In the genomic region with DNA sequence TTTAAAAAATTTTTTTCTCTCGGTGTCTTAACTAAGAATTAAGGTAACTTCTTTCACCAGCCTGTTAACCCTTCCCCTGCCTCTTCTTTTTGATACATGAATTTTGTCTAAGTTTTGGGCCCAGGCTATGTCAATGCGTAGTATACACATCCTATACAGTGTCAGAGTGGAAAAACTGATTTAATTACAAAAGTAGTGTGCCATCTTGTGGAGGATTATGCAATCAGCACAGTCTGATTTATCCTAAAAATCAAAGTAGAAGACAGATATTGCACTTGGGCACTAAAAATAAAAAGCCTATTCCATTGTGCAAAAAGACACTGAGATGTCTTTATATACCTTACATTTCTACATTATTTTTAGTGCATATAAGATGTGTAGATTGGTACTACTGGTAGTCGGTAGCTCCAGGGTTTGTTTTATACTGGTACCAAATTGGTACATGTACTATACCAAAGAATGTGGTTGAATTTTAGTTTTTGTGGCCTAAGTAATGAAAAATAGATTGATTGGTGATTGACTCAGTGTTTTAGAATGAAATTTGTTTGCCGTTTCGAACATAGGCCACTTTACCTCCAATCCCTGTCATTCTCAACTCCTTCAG, we compare ENCODE assay signal across 8 cellular contexts.
DNase-seq lines count a peak whose midpoint lies in the region; ATAC-seq and TF ChIP-seq lines count a peak whose summit lies in the region.

No MANE protein-coding gene starts in this region.

- CTCF ChIA-PET in WTC11 (lab: Charles Lee): interaction anchor here (1.0 kb wide), 1 partner anchor 30 kb away, joined by 3 read pairs; no protein-coding TSS in a partner anchor

- H3K4me3 Mint-ChIP-seq in WTC11 (no peak overlapping the region), glutamatergic neuron (ENCODE audit: unreplicated experiment) (no peak overlapping the region)

- TF ChIP-seq CTCF in WTC11 (IDR thresholded peaks at IDR 0.05) (no peak), glutamatergic neuron (IDR thresholded peaks at IDR 0.05; ENCODE audit: partially characterized antibody, unreplicated experiment) (peak; percentile 58)

- peak; percentile 51; the same call in 1 of the 2 replicates for ATAC-seq in WTC11
- peak; percentile 47 for ATAC-seq in sciatic nerve
- ATAC-seq in HG02884 (IDR thresholded peaks at IDR 0.05; ENCODE audit: unreplicated experiment): no peak

- intact Hi-C loops in sciatic nerve (cut with DNase I): loop anchor here (10.0 kb wide), 1 partner anchor 530 kb away; no protein-coding TSS in a partner anchor

- H3K36me3 Mint-ChIP-seq in WTC11 (peaks cover 9% of the 10 kb centered on the region), glutamatergic neuron (ENCODE audit: unreplicated experiment) (no peaks in the 10 kb centered on the region)

- no peaks in the 10 kb centered on the region for H3K27me3 Mint-ChIP-seq in WTC11 (ENCODE audit: low read depth)
- H3K27me3 Mint-ChIP-seq in glutamatergic neuron (ENCODE audit: unreplicated experiment): no peaks in the 10 kb centered on the region

- H3K9me3 Mint-ChIP-seq in WTC11 (peaks cover 4% of the 10 kb centered on the region; the same call in 1 of the 2 replicates), glutamatergic neuron (ENCODE audit: unreplicated experiment) (no peaks in the 10 kb centered on the region)

- peak; percentile 6 for DNase-seq in stimulated activated CD4-positive, alpha-beta T cell treated with anti-CD3 and anti-CD28 coated beads, Interleukin-2, amount 100 ng/mL, for 4 hours (ENCODE audit: low read depth)
- DNase-seq in stimulated activated CD4-positive, alpha-beta T cell treated with anti-CD3 and anti-CD28 coated beads, Interleukin-4, amount 100 ng/mL, for 4 hours: no peak
- DNase-seq in NCI-H146 treated with DMSO at 0.1 percent for 48 hours (lab: John Stamatoyannopoulos, UW; ENCODE audit: unreplicated experiment): peak; percentile 8
- DNase-seq in WTC11 (ENCODE audit: low spot score): no peak
- DNase-seq in glutamatergic neuron: no peak
- no peak for DNase-seq in sciatic nerve (ENCODE audit: low spot score)
- DNase-seq in NCI-H128 (lab: John Stamatoyannopoulos, UW; ENCODE audit: unreplicated experiment): no peak

- no peak overlapping the region for H3K27ac Mint-ChIP-seq in WTC11
- H3K27ac Mint-ChIP-seq in glutamatergic neuron (ENCODE audit: unreplicated experiment): no peak overlapping the region

- H3K4me1 Mint-ChIP-seq in WTC11 (peaks cover 12% of the 10 kb centered on the region), glutamatergic neuron (ENCODE audit: low read depth, unreplicated experiment) (no peaks in the 10 kb centered on the region)

- POLR2A ChIA-PET in WTC11 (lab: Charles Lee): interaction anchor here (0.9 kb wide), 1 partner anchor 13 kb away, joined by 11 read pairs; no protein-coding TSS in a partner anchor

TF ChIP-seq in WTC11, 78 proteins besides CTCF, POLR2A, EP300 and RAD21:
- TF ChIP-seq, protein P1, sequence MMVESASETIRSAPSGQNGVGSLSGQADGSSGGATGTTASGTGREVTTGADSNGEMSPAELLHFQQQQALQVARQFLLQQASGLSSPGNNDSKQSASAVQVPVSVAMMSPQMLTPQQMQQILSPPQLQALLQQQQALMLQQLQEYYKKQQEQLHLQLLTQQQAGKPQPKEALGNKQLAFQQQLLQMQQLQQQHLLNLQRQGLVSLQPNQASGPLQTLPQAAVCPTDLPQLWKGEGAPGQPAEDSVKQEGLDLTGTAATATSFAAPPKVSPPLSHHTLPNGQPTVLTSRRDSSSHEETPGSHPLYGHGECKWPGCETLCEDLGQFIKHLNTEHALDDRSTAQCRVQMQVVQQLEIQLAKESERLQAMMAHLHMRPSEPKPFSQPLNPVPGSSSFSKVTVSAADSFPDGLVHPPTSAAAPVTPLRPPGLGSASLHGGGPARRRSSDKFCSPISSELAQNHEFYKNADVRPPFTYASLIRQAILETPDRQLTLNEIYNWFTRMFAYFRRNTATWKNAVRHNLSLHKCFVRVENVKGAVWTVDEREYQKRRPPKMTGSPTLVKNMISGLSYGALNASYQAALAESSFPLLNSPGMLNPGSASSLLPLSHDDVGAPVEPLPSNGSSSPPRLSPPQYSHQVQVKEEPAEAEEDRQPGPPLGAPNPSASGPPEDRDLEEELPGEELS (CRISPR knock-in tag; IDR thresholded peaks at IDR 0.05): no peak
- TF ChIP-seq CREM (CRISPR knock-in tag; IDR thresholded peaks at IDR 0.05): no peak
- TF ChIP-seq, protein P2, sequence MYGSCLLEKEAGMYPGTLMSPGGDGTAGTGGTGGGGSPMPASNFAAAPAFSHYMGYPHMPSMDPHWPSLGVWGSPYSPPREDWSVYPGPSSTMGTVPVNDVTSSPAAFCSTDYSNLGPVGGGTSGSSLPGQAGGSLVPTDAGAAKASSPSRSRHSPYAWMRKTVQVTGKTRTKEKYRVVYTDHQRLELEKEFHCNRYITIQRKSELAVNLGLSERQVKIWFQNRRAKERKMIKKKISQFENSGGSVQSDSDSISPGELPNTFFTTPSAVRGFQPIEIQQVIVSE (CRISPR knock-in tag; IDR thresholded peaks at IDR 0.05; ENCODE audit: borderline replicate concordance): no peak
- TF ChIP-seq JAZF1 (CRISPR knock-in tag; IDR thresholded peaks at IDR 0.05): no peak
- TF ChIP-seq IRF2 (CRISPR knock-in tag; IDR thresholded peaks at IDR 0.05; ENCODE audit: borderline replicate concordance, low read depth): no peak
- no peak for TF ChIP-seq ZNF219 (CRISPR knock-in tag; IDR thresholded peaks at IDR 0.05; ENCODE audit: borderline replicate concordance)
- TF ChIP-seq, protein P3, sequence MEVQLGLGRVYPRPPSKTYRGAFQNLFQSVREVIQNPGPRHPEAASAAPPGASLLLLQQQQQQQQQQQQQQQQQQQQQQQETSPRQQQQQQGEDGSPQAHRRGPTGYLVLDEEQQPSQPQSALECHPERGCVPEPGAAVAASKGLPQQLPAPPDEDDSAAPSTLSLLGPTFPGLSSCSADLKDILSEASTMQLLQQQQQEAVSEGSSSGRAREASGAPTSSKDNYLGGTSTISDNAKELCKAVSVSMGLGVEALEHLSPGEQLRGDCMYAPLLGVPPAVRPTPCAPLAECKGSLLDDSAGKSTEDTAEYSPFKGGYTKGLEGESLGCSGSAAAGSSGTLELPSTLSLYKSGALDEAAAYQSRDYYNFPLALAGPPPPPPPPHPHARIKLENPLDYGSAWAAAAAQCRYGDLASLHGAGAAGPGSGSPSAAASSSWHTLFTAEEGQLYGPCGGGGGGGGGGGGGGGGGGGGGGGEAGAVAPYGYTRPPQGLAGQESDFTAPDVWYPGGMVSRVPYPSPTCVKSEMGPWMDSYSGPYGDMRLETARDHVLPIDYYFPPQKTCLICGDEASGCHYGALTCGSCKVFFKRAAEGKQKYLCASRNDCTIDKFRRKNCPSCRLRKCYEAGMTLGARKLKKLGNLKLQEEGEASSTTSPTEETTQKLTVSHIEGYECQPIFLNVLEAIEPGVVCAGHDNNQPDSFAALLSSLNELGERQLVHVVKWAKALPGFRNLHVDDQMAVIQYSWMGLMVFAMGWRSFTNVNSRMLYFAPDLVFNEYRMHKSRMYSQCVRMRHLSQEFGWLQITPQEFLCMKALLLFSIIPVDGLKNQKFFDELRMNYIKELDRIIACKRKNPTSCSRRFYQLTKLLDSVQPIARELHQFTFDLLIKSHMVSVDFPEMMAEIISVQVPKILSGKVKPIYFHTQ (CRISPR knock-in tag; IDR thresholded peaks at IDR 0.05): no peak
- TF ChIP-seq, protein P4, sequence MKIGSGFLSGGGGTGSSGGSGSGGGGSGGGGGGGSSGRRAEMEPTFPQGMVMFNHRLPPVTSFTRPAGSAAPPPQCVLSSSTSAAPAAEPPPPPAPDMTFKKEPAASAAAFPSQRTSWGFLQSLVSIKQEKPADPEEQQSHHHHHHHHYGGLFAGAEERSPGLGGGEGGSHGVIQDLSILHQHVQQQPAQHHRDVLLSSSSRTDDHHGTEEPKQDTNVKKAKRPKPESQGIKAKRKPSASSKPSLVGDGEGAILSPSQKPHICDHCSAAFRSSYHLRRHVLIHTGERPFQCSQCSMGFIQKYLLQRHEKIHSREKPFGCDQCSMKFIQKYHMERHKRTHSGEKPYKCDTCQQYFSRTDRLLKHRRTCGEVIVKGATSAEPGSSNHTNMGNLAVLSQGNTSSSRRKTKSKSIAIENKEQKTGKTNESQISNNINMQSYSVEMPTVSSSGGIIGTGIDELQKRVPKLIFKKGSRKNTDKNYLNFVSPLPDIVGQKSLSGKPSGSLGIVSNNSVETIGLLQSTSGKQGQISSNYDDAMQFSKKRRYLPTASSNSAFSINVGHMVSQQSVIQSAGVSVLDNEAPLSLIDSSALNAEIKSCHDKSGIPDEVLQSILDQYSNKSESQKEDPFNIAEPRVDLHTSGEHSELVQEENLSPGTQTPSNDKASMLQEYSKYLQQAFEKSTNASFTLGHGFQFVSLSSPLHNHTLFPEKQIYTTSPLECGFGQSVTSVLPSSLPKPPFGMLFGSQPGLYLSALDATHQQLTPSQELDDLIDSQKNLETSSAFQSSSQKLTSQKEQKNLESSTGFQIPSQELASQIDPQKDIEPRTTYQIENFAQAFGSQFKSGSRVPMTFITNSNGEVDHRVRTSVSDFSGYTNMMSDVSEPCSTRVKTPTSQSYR (CRISPR knock-in tag; IDR thresholded peaks at IDR 0.05): no peak
- TF ChIP-seq, protein P5, sequence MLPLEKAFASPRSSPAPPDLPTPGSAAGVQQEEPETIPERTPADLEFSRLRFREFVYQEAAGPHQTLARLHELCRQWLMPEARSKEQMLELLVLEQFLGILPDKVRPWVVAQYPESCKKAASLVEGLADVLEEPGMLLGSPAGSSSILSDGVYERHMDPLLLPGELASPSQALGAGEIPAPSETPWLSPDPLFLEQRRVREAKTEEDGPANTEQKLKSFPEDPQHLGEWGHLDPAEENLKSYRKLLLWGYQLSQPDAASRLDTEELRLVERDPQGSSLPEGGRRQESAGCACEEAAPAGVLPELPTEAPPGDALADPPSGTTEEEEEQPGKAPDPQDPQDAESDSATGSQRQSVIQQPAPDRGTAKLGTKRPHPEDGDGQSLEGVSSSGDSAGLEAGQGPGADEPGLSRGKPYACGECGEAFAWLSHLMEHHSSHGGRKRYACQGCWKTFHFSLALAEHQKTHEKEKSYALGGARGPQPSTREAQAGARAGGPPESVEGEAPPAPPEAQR (CRISPR knock-in tag; IDR thresholded peaks at IDR 0.05): no peak
- TF ChIP-seq, protein P6, sequence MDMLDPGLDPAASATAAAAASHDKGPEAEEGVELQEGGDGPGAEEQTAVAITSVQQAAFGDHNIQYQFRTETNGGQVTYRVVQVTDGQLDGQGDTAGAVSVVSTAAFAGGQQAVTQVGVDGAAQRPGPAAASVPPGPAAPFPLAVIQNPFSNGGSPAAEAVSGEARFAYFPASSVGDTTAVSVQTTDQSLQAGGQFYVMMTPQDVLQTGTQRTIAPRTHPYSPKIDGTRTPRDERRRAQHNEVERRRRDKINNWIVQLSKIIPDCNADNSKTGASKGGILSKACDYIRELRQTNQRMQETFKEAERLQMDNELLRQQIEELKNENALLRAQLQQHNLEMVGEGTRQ (CRISPR knock-in tag; IDR thresholded peaks at IDR 0.05): no peak
- TF ChIP-seq SMAD4 (CRISPR knock-in tag; IDR thresholded peaks at IDR 0.05): no peak
- TF ChIP-seq ZBTB21 (CRISPR knock-in tag; IDR thresholded peaks at IDR 0.05; ENCODE audit: borderline replicate concordance): no peak

Comparison
In these comparisons a context has a peak if more than half of its experiments do, and no peak if none do; other contexts are left out.
1. DNase-seq: peak in stimulated activated CD4-positive, alpha-beta T cell treated with anti-CD3 and anti-CD28 coated beads, Interleukin-2, amount 100 ng/mL, for 4 hours (single experiment) and NCI-H146 treated with DMSO at 0.1 percent for 48 hours (single experiment); none in stimulated activated CD4-positive, alpha-beta T cell treated with anti-CD3 and anti-CD28 coated beads, Interleukin-4, amount 100 ng/mL, for 4 hours (0 of 2), WTC11 (single experiment), glutamatergic neuron (single experiment), sciatic nerve (single experiment) and NCI-H128 (single experiment).